10 cellular contexts compared by ENCODE assay signal in genomic region chr21:39048064-39048463, GRCh38.
A peak's percentile ranks its signal among the peaks of the same experiment; 100 is the strongest.
DNase-seq lines count a peak whose midpoint lies in the region; ATAC-seq, FAIRE-seq and TF ChIP-seq lines count a peak whose summit lies in the region.
"Had no signal": no experiment of that assay in that cellular context is flagged by ENCODE, and none has a peak within 500 bp of the region (broad histone marks: within the 10 kb centered on the region; RNA-seq: fewer than 3 reads in every experiment).

No MANE protein-coding gene starts in this region.

- peak; percentile 62 for DNase-seq in HepG2 (ENCODE audit: low spot score)
- no peak for DNase-seq in right lobe of liver
- DNase-seq in astrocyte of the spinal cord (ENCODE audit: low read depth, low spot score), result peak; percentile 65
- no peak for DNase-seq in KBM-7
- no peak for DNase-seq in NCI-H446 treated with DMSO at 0.1 percent for 48 hours (lab: John Stamatoyannopoulos, UW)
- DNase-seq in naive thymus-derived CD4-positive, alpha-beta T cell, result no peak
- DNase-seq: activated T-cell treated with anti-CD3 and anti-CD28 coated beads, Interleukin-2, amount 50 U/mL, for 48 hours; pancreas had no signal

- H3K4me3 Mint-ChIP-seq in naive thymus-derived CD4-positive, alpha-beta T cell, result no peak overlapping the region

- no peak for TF ChIP-seq CTCF in HepG2 (CRISPR knock-in tag; IDR thresholded peaks at IDR 0.05)
- no peak for TF ChIP-seq CTCF in right lobe of liver (IDR thresholded peaks at IDR 0.05)
- no peak for TF ChIP-seq CTCF in astrocyte of the spinal cord (IDR thresholded peaks at IDR 0.05; ENCODE audit: low read depth, low read length)

- H3K4me3 ChIP-seq in HepG2 (replicated peaks in 1 of 3; ENCODE audit: insufficient read depth in 1 of 3, low read depth in 2 of 3, low read length in 3 of 3), result no peak overlapping the region
- H3K4me3 ChIP-seq in right lobe of liver, result no peak overlapping the region
- no peak overlapping the region for H3K4me3 ChIP-seq in astrocyte of the spinal cord (ENCODE audit: low read depth, low read length)
- H3K4me3 ChIP-seq in iPS-18a (ENCODE audit: low read length), result no peak overlapping the region
- H3K4me3 ChIP-seq in naive thymus-derived CD4-positive, alpha-beta T cell (ENCODE audit: low read length), result no peak overlapping the region
- H3K4me3 ChIP-seq: pancreas had no signal

- H3K79me2 ChIP-seq in HepG2 (ENCODE audit: insufficient read depth, low read length), result no peaks in the 10 kb centered on the region

- no peak for TF ChIP-seq RAD21 in HepG2 (CRISPR knock-in tag; IDR thresholded peaks at IDR 0.05)

- H3K9me3 Mint-ChIP-seq in naive thymus-derived CD4-positive, alpha-beta T cell, result peaks cover 0 to 4% (median 0%) of the 10 kb centered on the region in 11 donors

- no peaks in the 10 kb centered on the region for H4K20me1 ChIP-seq in HepG2 (ENCODE audit: insufficient read depth, low read length)

- no peaks in the 10 kb centered on the region for H3K36me3 Mint-ChIP-seq in naive thymus-derived CD4-positive, alpha-beta T cell

- no peak overlapping the region for H2AFZ ChIP-seq in HepG2 (ENCODE audit: low read length)

- H3K27me3 ChIP-seq in HepG2 (ENCODE audit: control insufficient read depth in 1 of 2, insufficient read depth in 2 of 2, low read length in 2 of 2) (no peaks in the 10 kb centered on the region), right lobe of liver (no peaks in the 10 kb centered on the region), iPS-18a (ENCODE audit: control insufficient read depth, insufficient read depth, low read length) (no peaks in the 10 kb centered on the region)
- no peaks in the 10 kb centered on the region for H3K27me3 ChIP-seq in naive thymus-derived CD4-positive, alpha-beta T cell (ENCODE audit: control insufficient read depth in 2 of 2, insufficient read depth in 2 of 2, low read length in 2 of 2)
- H3K27me3 ChIP-seq: pancreas had no signal

- intact Hi-C loops in HepG2 (cut with micrococcal nuclease; ENCODE audit: unreplicated experiment) (no loop called here), right lobe of liver (cut with DNase I) (no loop called here)
- intact Hi-C loops in naive thymus-derived CD4-positive, alpha-beta T cell (cut with micrococcal nuclease), result no loop called here

- H3K27me3 Mint-ChIP-seq in naive thymus-derived CD4-positive, alpha-beta T cell, result no peaks in the 10 kb centered on the region

- TF ChIP-seq POLR2A in HepG2 (IDR thresholded peaks at IDR 0.05; ENCODE audit: insufficient read depth in 1 of 2, low read depth in 2 of 2, low read length in 2 of 2), result no peak
- TF ChIP-seq POLR2A in right lobe of liver (IDR thresholded peaks at IDR 0.05), result no peak

- FAIRE-seq in HepG2 (lab: Jason Lieb, UNC), result no peak
- FAIRE-seq: pancreas had no signal

- H3K9me3 ChIP-seq in HepG2 (ENCODE audit: low read length) (no peaks in the 10 kb centered on the region), right lobe of liver (no peaks in the 10 kb centered on the region), iPS-18a (ENCODE audit: control insufficient read depth, low read depth, low read length) (no peaks in the 10 kb centered on the region)
- no peaks in the 10 kb centered on the region for H3K9me3 ChIP-seq in naive thymus-derived CD4-positive, alpha-beta T cell (ENCODE audit: control insufficient read depth in 2 of 3, low read length in 3 of 3)
- H3K9me3 ChIP-seq: pancreas had no signal

- BruUV-seq in HepG2 (replicated peaks; lab: Mats Ljungman, UMichigan), result no TSS peak

- in situ Hi-C loops in HepG2 (cut with HindIII; ENCODE audit: extremely low pct_ligation_motif_present, low pct_unique_long_range_greater_than_20kb), result no loop called here
- in situ Hi-C loops in astrocyte of the spinal cord (cut with HindIII; ENCODE audit: low sequenced_read_pairs), result no loop called here
- in situ Hi-C loops in KBM-7 (cut with MboI; ENCODE audit: low pct_unique_long_range_greater_than_20kb, low sequenced_read_pairs), result no loop called here

- H3K36me3 ChIP-seq in HepG2 (replicated peaks in 1 of 2; ENCODE audit: control insufficient read depth in 1 of 2, insufficient read depth in 2 of 2, low read length in 2 of 2), result no peaks in the 10 kb centered on the region
- no peaks in the 10 kb centered on the region for H3K36me3 ChIP-seq in right lobe of liver
- no peaks in the 10 kb centered on the region for H3K36me3 ChIP-seq in iPS-18a (ENCODE audit: control insufficient read depth, low read depth, low read length)
- no peaks in the 10 kb centered on the region for H3K36me3 ChIP-seq in naive thymus-derived CD4-positive, alpha-beta T cell (ENCODE audit: control insufficient read depth in 2 of 3, insufficient read depth in 3 of 3, low read length in 3 of 3)
- H3K36me3 ChIP-seq: pancreas had no signal

- peak; percentile 91 for ATAC-seq in HepG2
- ATAC-seq in right lobe of liver, result no peak
- no peak for ATAC-seq in GM21825 (IDR thresholded peaks at IDR 0.05; ENCODE audit: unreplicated experiment)
- ATAC-seq in naive thymus-derived CD4-positive, alpha-beta T cell, result no peak

- no peak overlapping the region for H3K27ac ChIP-seq in HepG2 (ENCODE audit: extremely low read length, insufficient read depth, low read length)
- H3K27ac ChIP-seq in right lobe of liver, result no peak overlapping the region
- peak overlapping the region; percentile 75 for H3K27ac ChIP-seq in iPS-18a (ENCODE audit: low read length)
- no peak overlapping the region for H3K27ac ChIP-seq in naive thymus-derived CD4-positive, alpha-beta T cell (ENCODE audit: low read depth, low read length)
- H3K27ac ChIP-seq: pancreas had no signal

- CTCF ChIA-PET in HepG2 (lab: Yijun Ruan, JAX; ENCODE audit: low intra/inter-chr PET ratio, low total read pairs), result no interaction called here
- CTCF ChIA-PET in naive thymus-derived CD4-positive, alpha-beta T cell (lab: Charles Lee), result no interaction called here

- peaks cover 23% of the 10 kb centered on the region for H3K4me1 ChIP-seq in HepG2 (ENCODE audit: insufficient read depth, low read length)
- H3K4me1 ChIP-seq in right lobe of liver, result peaks cover 0 to 6% (median 0%) of the 10 kb centered on the region in 4 donors
- H3K4me1 ChIP-seq in iPS-18a (ENCODE audit: control insufficient read depth, low read depth, low read length), result peaks cover 8% of the 10 kb centered on the region
- H3K4me1 ChIP-seq in naive thymus-derived CD4-positive, alpha-beta T cell (ENCODE audit: control insufficient read depth in 2 of 2, insufficient read depth in 2 of 2, low read length in 2 of 2), result no peaks in the 10 kb centered on the region
- H3K4me1 ChIP-seq: pancreas had no signal

- no peak overlapping the region for H3K27ac Mint-ChIP-seq in naive thymus-derived CD4-positive, alpha-beta T cell

- POLR2A ChIA-PET in HepG2 (lab: Yijun Ruan, JAX), result no interaction called here
- POLR2A ChIA-PET in naive thymus-derived CD4-positive, alpha-beta T cell (lab: Charles Lee), result no interaction called here

- no peak overlapping the region for H3K9ac ChIP-seq in HepG2 (ENCODE audit: insufficient read depth, low read depth, low read length)
- peak overlapping the region; percentile 51 for H3K9ac ChIP-seq in iPS-18a (ENCODE audit: low read length)

- H3K4me1 Mint-ChIP-seq in naive thymus-derived CD4-positive, alpha-beta T cell, result no peaks in the 10 kb centered on the region

- 42% methylated on average over 5 of the region's 6 CpGs for WGBS in HepG2 (ENCODE audit: low lambda C conversion rate)
- 100% methylated on average over 2 of the region's 6 CpGs for WGBS in right lobe of liver (ENCODE audit: insufficient coverage, low coverage, low lambda C conversion rate, missing lambda C conversion rate)

- H3K4me2 ChIP-seq in HepG2 (ENCODE audit: low read depth, low read length), result no peak overlapping the region

- TF ChIP-seq EP300 in HepG2 (IDR thresholded peaks at IDR 0.05; ENCODE audit: low read depth in 2 of 2, low read length in 2 of 2) (no peak), HepG2 (CRISPR knock-in tag; IDR thresholded peaks at IDR 0.05; ENCODE audit: borderline replicate concordance) (no peak)

TF ChIP-seq in HepG2, 621 proteins besides CTCF, POLR2A, EP300 and RAD21:
- TF ChIP-seq, protein P1, sequence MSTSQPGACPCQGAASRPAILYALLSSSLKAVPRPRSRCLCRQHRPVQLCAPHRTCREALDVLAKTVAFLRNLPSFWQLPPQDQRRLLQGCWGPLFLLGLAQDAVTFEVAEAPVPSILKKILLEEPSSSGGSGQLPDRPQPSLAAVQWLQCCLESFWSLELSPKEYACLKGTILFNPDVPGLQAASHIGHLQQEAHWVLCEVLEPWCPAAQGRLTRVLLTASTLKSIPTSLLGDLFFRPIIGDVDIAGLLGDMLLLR (CRISPR knock-in tag; IDR thresholded peaks at IDR 0.05), result no peak
- TF ChIP-seq ZNF703 (CRISPR knock-in tag; IDR thresholded peaks at IDR 0.05; ENCODE audit: borderline replicate concordance) (no peak), ZC3H4 (CRISPR knock-in tag; IDR thresholded peaks at IDR 0.05; ENCODE audit: borderline replicate concordance) (no peak), SIX4 (CRISPR knock-in tag; IDR thresholded peaks at IDR 0.05) (no peak), RFX3 (CRISPR knock-in tag; IDR thresholded peaks at IDR 0.05) (peak; percentile 64), ZNF724P (CRISPR knock-in tag; IDR thresholded peaks at IDR 0.05; ENCODE audit: borderline replicate concordance) (no peak), XRCC5 (optimal IDR thresholded peaks at IDR 0.05; ENCODE audit: low read length) (no peak), ATAD3A (CRISPR knock-in tag; IDR thresholded peaks at IDR 0.05) (no peak), SAP130 (CRISPR knock-in tag; IDR thresholded peaks at IDR 0.05; ENCODE audit: low read depth) (0 out of 2 replicates have a peak, but pooled peaks have one; percentile 25), HNF4G (IDR thresholded peaks at IDR 0.05; ENCODE audit: borderline replicate concordance, low read depth, low read length) (no peak), HNF4G (CRISPR knock-in tag; IDR thresholded peaks at IDR 0.05; ENCODE audit: borderline replicate concordance, low read depth) (no peak)

Comparison
In these comparisons a context has a peak if more than half of its experiments do, and no peak if none do; other contexts are left out.
1. DNase-seq: peak in HepG2 (single experiment) and astrocyte of the spinal cord (single experiment); none in right lobe of liver (0 of 3), KBM-7 (single experiment), NCI-H446 treated with DMSO at 0.1 percent for 48 hours (single experiment) and naive thymus-derived CD4-positive, alpha-beta T cell (0 of 9).